ENCODE assay signal across 28 cellular contexts in genomic region chr1:117181630-117182041, GRCh38. TPM values are rescaled to one million over a fixed set of nuclear protein-coding genes. Genes with fewer than 3 reads are reported as not detected.
DNase-seq lines count a peak whose midpoint lies in the region; ATAC-seq and TF ChIP-seq lines count a peak whose summit lies in the region.
"Had no signal": no experiment of that assay in that cellular context is flagged by ENCODE, and none has a peak within 500 bp of the region (broad histone marks: within the 10 kb centered on the region; RNA-seq: fewer than 3 reads in every experiment).

No MANE protein-coding gene starts in this region.

- H3K27me3 ChIP-seq in body of pancreas, result no peaks in the 10 kb centered on the region
- H3K27me3 ChIP-seq: heart left ventricle, tibial nerve had no signal

- peak overlapping the region in 3 of 4 donors; percentile 26 to 65 (median 54) for H3K27ac ChIP-seq in body of pancreas
- H3K27ac ChIP-seq: heart left ventricle, KMS-11, tibial nerve had no signal

- peaks cover 38% of the 10 kb centered on the region for H3K4me1 ChIP-seq in body of pancreas
- H3K4me1 ChIP-seq: heart left ventricle had no signal

- H3K36me3 Mint-ChIP-seq in nephron progenitor cell (ENCODE audit: low read depth), result no peaks in the 10 kb centered on the region
- H3K36me3 Mint-ChIP-seq: activated naive CD4-positive, alpha-beta T cell treated with anti-CD3 and anti-CD28 coated beads, Interleukin-2, amount 10 ng/mL, durations not matched to agents 7 days and 5 days; CD4-positive, alpha-beta memory T cell; memory B cell had no signal

- ATAC-seq in body of pancreas, result no peak
- ATAC-seq in omental fat pad (ENCODE audit: low FRiP score), result no peak
- no peak for ATAC-seq in HG03521 (IDR thresholded peaks at IDR 0.05; ENCODE audit: unreplicated experiment)
- ATAC-seq: heart left ventricle; left cardiac atrium; stimulated activated naive CD8-positive, alpha-beta T cell treated with anti-CD3 and anti-CD28 coated beads, Interleukin-15, amount 100 ng/mL, for 72 hours had no signal

- WGBS in body of pancreas, 2 donors, result 57 to 63% methylated on average over 5 of the region's 5 CpGs

- H3K36me3 ChIP-seq in body of pancreas (replicated peaks in 1 of 2; ENCODE audit: insufficient read depth in 1 of 2, low read depth in 2 of 2), result no peaks in the 10 kb centered on the region
- H3K36me3 ChIP-seq: heart left ventricle, tibial nerve had no signal

- intact Hi-C loops in body of pancreas (cut with DNase I), result no loop called here

- H3K27ac Mint-ChIP-seq in nephron progenitor cell, result peak overlapping the region; percentile 96
- H3K27ac Mint-ChIP-seq: activated naive CD4-positive, alpha-beta T cell treated with anti-CD3 and anti-CD28 coated beads, Interleukin-2, amount 10 ng/mL, durations not matched to agents 7 days and 5 days; CD4-positive, alpha-beta memory T cell; memory B cell; stimulated activated naive CD8-positive, alpha-beta T cell treated with anti-CD3 and anti-CD28 coated beads, Interleukin-15, amount 100 ng/mL, for 72 hours had no signal

- H3K9me3 ChIP-seq in body of pancreas, result no peaks in the 10 kb centered on the region
- H3K9me3 ChIP-seq: heart left ventricle, tibial nerve had no signal

- H3K27me3 Mint-ChIP-seq in nephron progenitor cell (ENCODE audit: low read depth, poor library complexity), result peaks cover 9% of the 10 kb centered on the region

- TF ChIP-seq POLR2A in NB4 (IDR thresholded peaks at IDR 0.05; ENCODE audit: extremely low read depth, insufficient read length), result no peak
- no peak for TF ChIP-seq POLR2A in body of pancreas (IDR thresholded peaks at IDR 0.05)

- DNase-seq in EL (peak; percentile 21), NB4 (ENCODE audit: low read depth) (peak; percentile 8), body of pancreas (no peak), nephron progenitor cell (peak; percentile 12), SW 1271 (lab: John Stamatoyannopoulos, UW) (no peak), omental fat pad (ENCODE audit: low spot score) (no peak), DMS114 treated with DMSO at 0.1 percent for 48 hours (lab: John Stamatoyannopoulos, UW; ENCODE audit: unreplicated experiment) (no peak)
- DNase-seq: activated CD4-positive, alpha-beta T cell treated with anti-CD3 and anti-CD28 coated beads, Interleukin-2, amount 50 U/mL, for 48 hours; activated naive CD4-positive, alpha-beta T cell treated with anti-CD3 and anti-CD28 coated beads, Interleukin-2, amount 10 ng/mL, durations not matched to agents 7 days and 5 days; CD4-positive, alpha-beta memory T cell; DMS 273 treated with DMSO at 0.1 percent for 48 hours; effector memory CD4-positive, alpha-beta T cell; foreskin fibroblast; GOT3; heart left ventricle; left cardiac atrium; NCI-H1694; nucleus accumbens; SHP77; stimulated activated naive CD8-positive, alpha-beta T cell treated with anti-CD3 and anti-CD28 coated beads, Interleukin-15, amount 100 ng/mL, for 72 hours; T-helper 1 cell had no signal

- peaks cover 52% of the 10 kb centered on the region for H3K4me1 Mint-ChIP-seq in nephron progenitor cell
- H3K4me1 Mint-ChIP-seq: activated naive CD4-positive, alpha-beta T cell treated with anti-CD3 and anti-CD28 coated beads, Interleukin-2, amount 10 ng/mL, durations not matched to agents 7 days and 5 days; CD4-positive, alpha-beta memory T cell; memory B cell; stimulated activated naive CD8-positive, alpha-beta T cell treated with anti-CD3 and anti-CD28 coated beads, Interleukin-15, amount 100 ng/mL, for 72 hours had no signal

- H3K9me3 Mint-ChIP-seq in nephron progenitor cell, result no peaks in the 10 kb centered on the region
- H3K9me3 Mint-ChIP-seq: activated naive CD4-positive, alpha-beta T cell treated with anti-CD3 and anti-CD28 coated beads, Interleukin-2, amount 10 ng/mL, durations not matched to agents 7 days and 5 days; CD4-positive, alpha-beta memory T cell; memory B cell; stimulated activated naive CD8-positive, alpha-beta T cell treated with anti-CD3 and anti-CD28 coated beads, Interleukin-15, amount 100 ng/mL, for 72 hours had no signal

- no peak overlapping the region for H3K4me3 ChIP-seq in NB4 (ENCODE audit: low read depth, low read length)
- no peak overlapping the region for H3K4me3 ChIP-seq in body of pancreas
- H3K4me3 ChIP-seq: heart left ventricle, tibial nerve had no signal

- TF ChIP-seq CTCF in NB4 (IDR thresholded peaks at IDR 0.05; ENCODE audit: low read depth, low read length), result no peak
- no peak for TF ChIP-seq CTCF in body of pancreas (IDR thresholded peaks at IDR 0.05)
- TF ChIP-seq CTCF in nephron progenitor cell (IDR thresholded peaks at IDR 0.05), result no peak
- TF ChIP-seq CTCF in omental fat pad (IDR thresholded peaks at IDR 0.05), result no peak

- H3K4me3 Mint-ChIP-seq in nephron progenitor cell, result no peak overlapping the region
- H3K4me3 Mint-ChIP-seq: activated naive CD4-positive, alpha-beta T cell treated with anti-CD3 and anti-CD28 coated beads, Interleukin-2, amount 10 ng/mL, durations not matched to agents 7 days and 5 days; CD4-positive, alpha-beta memory T cell; memory B cell; stimulated activated naive CD8-positive, alpha-beta T cell treated with anti-CD3 and anti-CD28 coated beads, Interleukin-15, amount 100 ng/mL, for 72 hours had no signal

RNA-seq across cellular contexts. Expression of gene VTCN1, which starts 29.1 kb away (rescaled TPM):
- total RNA-seq in body of pancreas (10 to 100 TPM; 20.4 to 23.1 TPM), omental fat pad (not detected)
- total RNA-seq: CD4-positive, alpha-beta memory T cell; G401; left cardiac atrium; NCI-H460; skeletal muscle tissue; tibial nerve had no signal

Comparison
In these comparisons a context has a peak if more than half of its experiments do, and no peak if none do; other contexts are left out.
1. DNase-seq: peak in EL (single experiment), NB4 (single experiment) and nephron progenitor cell (single experiment); none in body of pancreas (0 of 4), SW 1271 (0 of 2), omental fat pad (single experiment) and DMS114 treated with DMSO at 0.1 percent for 48 hours (single experiment).
2. RNA of gene VTCN1, which starts 29.1 kb away (total RNA-seq): 20.4 to 23.1 TPM in body of pancreas; not detected in omental fat pad; every median in the first group is over 10 times any median in the second.